ENCODE assay signal across 11 cellular contexts in genomic region chr5:83632874-83633273, GRCh38.
DNase-seq lines count a peak whose midpoint lies in the region; ATAC-seq and TF ChIP-seq lines count a peak whose summit lies in the region.
"Had no signal": no experiment of that assay in that cellular context is flagged by ENCODE, and none has a peak within 500 bp of the region (broad histone marks: within the 10 kb centered on the region; RNA-seq: fewer than 3 reads in every experiment).

No MANE protein-coding gene starts in this region.

- DNase-seq in GM03348 (ENCODE audit: low spot score): peak; percentile 19
- peak; percentile 5 for DNase-seq in SK-MEL-5 (ENCODE audit: low read depth, low spot score)
- DNase-seq in fibroblast of lung (ENCODE audit: low read depth in 2 of 2): peak; percentile 87 to 88
- DNase-seq in non-pigmented ciliary epithelial cell (ENCODE audit: low read depth): peak; percentile 89
- no peak for DNase-seq in NCI-H510A treated with DMSO at 0.1 percent for 48 hours (lab: John Stamatoyannopoulos, UW)
- no peak for DNase-seq in DMS 273 (lab: John Stamatoyannopoulos, UW; ENCODE audit: unreplicated experiment)
- DNase-seq in superior temporal gyrus (ENCODE audit: extremely low spot score): no peak
- DNase-seq: activated CD4-positive, alpha-beta T cell treated with anti-CD3 and anti-CD28 coated beads, Interleukin-2, amount 10 ng/mL, durations not matched to agents 24 days and 14 days; COR-L47 had no signal

- H4K20me1 ChIP-seq in fibroblast of lung (ENCODE audit: control insufficient read depth, extremely low read depth, insufficient read depth, low read length): no peaks in the 10 kb centered on the region

- TF ChIP-seq CTCF in fibroblast of lung (conservative IDR thresholded peaks at IDR 0.05 in 1 of 2, IDR thresholded peaks at IDR 0.05 in 1 of 2; ENCODE audit: low read depth in 1 of 2, low read length in 2 of 2): no peak

- no peak overlapping the region for H2AFZ ChIP-seq in fibroblast of lung (ENCODE audit: low read length)

- no peak overlapping the region for H3K4me2 ChIP-seq in fibroblast of lung (ENCODE audit: extremely low read depth, insufficient read depth, low read length)

- H3K79me2 ChIP-seq in fibroblast of lung (ENCODE audit: control insufficient read depth, insufficient read depth, low read length): no peaks in the 10 kb centered on the region

- H3K36me3 ChIP-seq in fibroblast of lung (ENCODE audit: control insufficient read depth, insufficient read depth, low read length): no peaks in the 10 kb centered on the region

- H3K9me3 ChIP-seq in fibroblast of lung (ENCODE audit: control insufficient read depth, insufficient read depth, low read depth, low read length): no peaks in the 10 kb centered on the region

- no peak overlapping the region for H3K4me3 ChIP-seq in fibroblast of lung (replicated peaks in 1 of 4; ENCODE audit: control extremely low read depth in 1 of 4, insufficient read depth in 1 of 4, low read depth in 3 of 4, low read length in 4 of 4)

- no peak overlapping the region for H3K9ac ChIP-seq in fibroblast of lung (ENCODE audit: insufficient read depth, low read length)

- H3K4me1 ChIP-seq in fibroblast of lung (ENCODE audit: control insufficient read depth, extremely low read depth, insufficient read depth, low read length): no peaks in the 10 kb centered on the region

- no peak for ATAC-seq in HG02623 (IDR thresholded peaks at IDR 0.05; ENCODE audit: unreplicated experiment)
- ATAC-seq: naive thymus-derived CD4-positive, alpha-beta T cell had no signal

- no peak overlapping the region for H3K27ac ChIP-seq in fibroblast of lung (ENCODE audit: insufficient read depth, low read length)

- no peaks in the 10 kb centered on the region for H3K27me3 ChIP-seq in fibroblast of lung (ENCODE audit: control insufficient read depth, insufficient read depth, low read length)

- in situ Hi-C loops in SK-MEL-5 (cut with HindIII; ENCODE audit: low pct_unique_long_range_greater_than_20kb, low sequenced_read_pairs): no loop called here

Comparison
In these comparisons a context has a peak if more than half of its experiments do, and no peak if none do; other contexts are left out.
1. DNase-seq: peak in GM03348 (single experiment), SK-MEL-5 (single experiment), fibroblast of lung (2 of 2) and non-pigmented ciliary epithelial cell (single experiment); none in NCI-H510A treated with DMSO at 0.1 percent for 48 hours (single experiment), DMS 273 (single experiment) and superior temporal gyrus (single experiment).